1 cellular context compared by ENCODE assay signal in genomic region chr12:2795291-2796186, GRCh38.
A peak's percentile ranks its signal among the peaks of the same experiment; 100 is the strongest.
TF ChIP-seq lines count a peak whose summit lies in the region.

No MANE protein-coding gene starts in this region.

TF ChIP-seq in IMR-90, 13 proteins besides CTCF, POLR2A, EP300 and RAD21:
- no peak for TF ChIP-seq RFX5 (IDR thresholded peaks at IDR 0.05; ENCODE audit: low read depth, low read length)
- TF ChIP-seq MAZ (IDR thresholded peaks at IDR 0.05; ENCODE audit: borderline replicate concordance, low read depth, low read length) = peak; percentile 97
